Comparison of ENCODE assay signal across 8 cellular contexts in the genomic region with DNA sequence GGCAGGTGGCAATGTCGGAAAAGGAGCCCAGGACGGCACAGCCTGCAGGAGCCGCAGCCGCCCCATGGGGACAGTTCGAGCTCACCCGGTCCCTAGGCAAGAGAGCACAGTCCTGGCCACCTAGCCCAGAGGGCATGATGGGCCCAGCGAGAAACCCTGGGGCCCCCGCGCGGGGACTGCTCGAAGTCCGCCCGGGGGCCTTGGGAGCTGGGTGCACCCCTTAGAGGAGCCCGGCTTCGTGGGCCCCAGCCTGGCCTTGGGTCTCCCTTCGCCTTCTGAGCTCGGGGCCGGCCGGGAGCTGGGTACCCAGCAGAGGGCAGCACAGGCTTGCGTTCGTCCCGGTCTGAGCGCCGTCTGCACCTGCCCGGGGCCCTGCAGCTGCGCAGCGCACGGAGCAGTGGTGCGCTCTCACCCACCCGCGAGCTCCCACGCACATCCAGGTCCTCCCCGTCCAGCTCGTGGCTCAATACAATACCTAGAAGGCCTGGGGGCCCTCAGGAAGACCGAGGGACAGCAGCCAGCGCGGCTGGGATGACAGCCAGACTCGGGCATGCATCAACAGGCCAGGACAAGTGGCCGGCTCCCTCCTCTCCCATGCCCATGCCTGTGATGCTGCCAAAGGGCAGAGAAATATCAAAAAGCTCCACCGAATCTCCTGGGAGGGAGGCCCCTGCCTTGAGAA.
A peak's percentile ranks its signal among the peaks of the same experiment; 100 is the strongest.
DNase-seq lines count a peak whose midpoint lies in the region; ATAC-seq and TF ChIP-seq lines count a peak whose summit lies in the region.

No MANE protein-coding gene starts in this region.

- DNase-seq in A673 (ENCODE audit: low spot score) (peak; percentile 82), NCI-H2171 treated with DMSO at 0.1 percent for 48 hours (lab: John Stamatoyannopoulos, UW) (peak; percentile 74), kidney tubule cell (ENCODE audit: low spot score) (peak; percentile 73)
- peak; percentile 57 for DNase-seq in activated CD4-positive, alpha-beta T cell treated with anti-CD3 and anti-CD28 coated beads for 1 hour
- DNase-seq in central memory CD8-positive, alpha-beta T cell (ENCODE audit: low spot score in 2 of 2), result peak; percentile 45 to 53
- peak; percentile 44 for DNase-seq in stimulated activated CD4-positive, alpha-beta T cell treated with anti-CD3 and anti-CD28 coated beads, Interleukin-2, amount 100 ng/mL, for 4 hours (ENCODE audit: low read depth)

- intact Hi-C loops in A673 (cut with micrococcal nuclease; ENCODE audit: unreplicated experiment), result loop anchor here (1.0 to 2.0 kb wide), 2 partner anchors 302 to 634 kb away; no protein-coding TSS in a partner anchor

- peaks cover 65% of the 10 kb centered on the region for H3K27me3 Mint-ChIP-seq in central memory CD8-positive, alpha-beta T cell

- H3K27ac ChIP-seq in A673 (ENCODE audit: low read depth, low read length, poor library complexity, severe bottlenecking), result no peak overlapping the region

- H3K4me1 Mint-ChIP-seq in central memory CD8-positive, alpha-beta T cell, result peaks cover 6% of the 10 kb centered on the region

- H3K27ac Mint-ChIP-seq in central memory CD8-positive, alpha-beta T cell (ENCODE audit: low read depth), result no peak overlapping the region

- peaks cover 1% of the 10 kb centered on the region for H3K36me3 Mint-ChIP-seq in central memory CD8-positive, alpha-beta T cell (ENCODE audit: insufficient read depth)

- H3K36me3 ChIP-seq in A673 (ENCODE audit: insufficient read depth, low read length, poor library complexity, severe bottlenecking), result no peaks in the 10 kb centered on the region

- H3K9me3 ChIP-seq in A673 (ENCODE audit: low read depth, low read length, poor library complexity, severe bottlenecking), result no peaks in the 10 kb centered on the region

- peak; percentile 64 for ATAC-seq in GM18858 (IDR thresholded peaks at IDR 0.05; ENCODE audit: unreplicated experiment)
- peak; percentile 73 for ATAC-seq in HG03066 (IDR thresholded peaks at IDR 0.05; ENCODE audit: low read depth, unreplicated experiment)
- peak; percentile 81 for ATAC-seq in central memory CD8-positive, alpha-beta T cell (replicated peaks; ENCODE audit: extremely low read depth, poor library complexity, severe bottlenecking)

- peak overlapping the region; percentile 56 for H3K4me3 Mint-ChIP-seq in central memory CD8-positive, alpha-beta T cell

- H3K4me3 ChIP-seq in A673 (ENCODE audit: low read depth, low read length, poor library complexity, severe bottlenecking), result peak overlapping the region; percentile 33

- H3K27me3 ChIP-seq in A673 (replicated peaks; ENCODE audit: insufficient read depth, low read depth, low read length, poor library complexity), result no peaks in the 10 kb centered on the region

- peaks cover 19% of the 10 kb centered on the region for H3K4me1 ChIP-seq in A673 (ENCODE audit: insufficient read depth, low read length, poor library complexity, severe bottlenecking)

- POLR2A ChIA-PET in A673 (lab: Charles Lee; ENCODE audit: low non-redundant PET), result interaction anchor here (0.6 kb wide), 1 partner anchor 817 kb away, joined by 6 read pairs; no protein-coding TSS in a partner anchor

- BruUV-seq in A673 (replicated peaks; lab: Mats Ljungman, UMichigan), result no TSS peak

- peak; percentile 90 for TF ChIP-seq CTCF in A673 (conservative IDR thresholded peaks at IDR 0.05; ENCODE audit: low read depth, low read length)

- H3K9me3 Mint-ChIP-seq in central memory CD8-positive, alpha-beta T cell, result no peaks in the 10 kb centered on the region

- CTCF ChIA-PET in A673 (lab: Charles Lee), result interaction anchor here (0.5 to 1.5 kb wide), 21 partner anchors 10 to 1055 kb away, joined by 3 to 40 read pairs (median 4); a partner anchor contains a TSS
